7 cellular contexts compared by ENCODE assay signal in the genomic region with DNA sequence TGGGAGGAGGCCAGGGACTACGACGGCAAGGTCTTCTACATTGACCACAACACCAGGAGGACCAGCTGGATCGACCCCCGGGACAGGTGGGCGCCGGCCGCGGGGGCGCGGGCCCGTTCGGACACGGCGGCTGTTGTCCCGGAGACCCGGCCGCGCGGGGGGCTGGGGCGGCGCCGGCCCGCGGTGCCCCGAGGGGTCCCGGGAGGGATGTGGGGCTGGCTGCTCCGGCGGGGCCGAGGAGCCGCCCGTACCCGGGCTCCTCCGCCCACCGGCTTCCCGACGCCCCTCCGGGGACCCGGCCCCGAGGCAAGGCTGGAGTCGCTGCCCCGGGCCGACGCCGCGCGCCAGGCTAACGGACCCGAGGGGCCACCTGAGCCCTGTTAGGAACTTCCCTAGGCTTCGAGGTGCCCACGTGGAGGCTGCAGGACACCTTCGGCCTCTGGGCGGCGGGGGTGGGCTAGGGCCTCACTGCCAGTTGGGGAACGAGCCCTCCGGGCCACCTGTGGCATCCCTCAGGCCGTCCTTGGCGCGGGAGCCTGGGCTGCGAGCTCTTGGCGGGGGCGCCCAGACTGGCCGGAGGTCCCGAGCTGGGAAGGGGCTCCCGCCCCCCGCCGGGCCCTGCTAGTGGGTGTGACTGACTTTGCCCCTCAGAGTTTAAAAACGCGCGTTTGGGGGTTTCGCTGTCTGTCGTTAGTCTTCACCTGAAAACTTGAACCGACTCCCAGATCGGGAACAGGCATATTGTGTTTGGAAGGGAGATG. TPM values are rescaled to one million over a fixed set of nuclear protein-coding genes. Genes with fewer than 3 reads are reported as not detected.
DNase-seq lines count a peak whose midpoint lies in the region; ATAC-seq and TF ChIP-seq lines count a peak whose summit lies in the region.

No MANE protein-coding gene starts in this region.

- no peaks in the 10 kb centered on the region for H3K36me3 ChIP-seq in right atrium auricular region
- no peaks in the 10 kb centered on the region for H3K36me3 ChIP-seq in psoas muscle (ENCODE audit: insufficient read depth in 1 of 2, low read depth in 1 of 2)

- H3K36me3 Mint-ChIP-seq in activated naive CD8-positive, alpha-beta T cell treated with anti-CD3 and anti-CD28 coated beads for 36 hours, result no peaks in the 10 kb centered on the region

- WGBS in psoas muscle, 3 donors, result 0 to 3% (median 0%) methylated on average over 44 to 73 of the region's 73 CpGs

- H3K9me3 Mint-ChIP-seq in activated naive CD8-positive, alpha-beta T cell treated with anti-CD3 and anti-CD28 coated beads for 36 hours, result no peaks in the 10 kb centered on the region

- H3K27me3 Mint-ChIP-seq in activated naive CD8-positive, alpha-beta T cell treated with anti-CD3 and anti-CD28 coated beads for 36 hours, result peaks cover 47% of the 10 kb centered on the region

- intact Hi-C loops in psoas muscle (cut with DNase I), result loop anchor here in 1 of 2 donors (5.0 kb wide), 2 partner anchors 43 to 1827 kb away; no protein-coding TSS in a partner anchor

- TF ChIP-seq RAD21 in Ishikawa (IDR thresholded peaks at IDR 0.05; ENCODE audit: low read depth), result peak; percentile 5; the same call in 1 of the 2 replicates

- H3K4me3 Mint-ChIP-seq in activated naive CD8-positive, alpha-beta T cell treated with anti-CD3 and anti-CD28 coated beads for 36 hours, result peak overlapping the region; percentile 64

- H3K4me1 ChIP-seq in right atrium auricular region (peaks cover 0 to 40% of the 10 kb centered on the region in 2 donors), psoas muscle (peaks cover 18% of the 10 kb centered on the region)

- H3K27ac ChIP-seq in right atrium auricular region (peak overlapping the region; percentile 97 to 98), psoas muscle (peak overlapping the region; percentile 84)

- ATAC-seq in GM18502 (IDR thresholded peaks at IDR 0.05; ENCODE audit: poor library complexity, unreplicated experiment), result peak; percentile 16
- peak; percentile 2 to 11 (median 7) for ATAC-seq in psoas muscle

- peak overlapping the region; percentile 89 to 91 for H3K4me3 ChIP-seq in right atrium auricular region
- H3K4me3 ChIP-seq in psoas muscle, result peak overlapping the region; percentile 79

- TF ChIP-seq CTCF in right atrium auricular region (IDR thresholded peaks at IDR 0.05) (no peak), psoas muscle (IDR thresholded peaks at IDR 0.05) (no peak)

- no peak overlapping the region for H3K27ac Mint-ChIP-seq in activated naive CD8-positive, alpha-beta T cell treated with anti-CD3 and anti-CD28 coated beads for 36 hours

- peak; percentile 25 for DNase-seq in activated naive CD8-positive, alpha-beta T cell treated with anti-CD3 and anti-CD28 coated beads for 36 hours
- no peak for DNase-seq in right atrium auricular region (ENCODE audit: low spot score)
- peak; percentile 30 to 71 for DNase-seq in psoas muscle
- no peak for DNase-seq in NCI-H226
- no peak for DNase-seq in midbrain (lab: John Stamatoyannopoulos, UW)

- H3K4me1 Mint-ChIP-seq in activated naive CD8-positive, alpha-beta T cell treated with anti-CD3 and anti-CD28 coated beads for 36 hours, result peaks cover 2% of the 10 kb centered on the region

- TF ChIP-seq EP300 in Ishikawa (IDR thresholded peaks at IDR 0.05; ENCODE audit: borderline replicate concordance), result no peak

- H3K9me3 ChIP-seq in right atrium auricular region (no peaks in the 10 kb centered on the region), psoas muscle (no peaks in the 10 kb centered on the region)

- H3K27me3 ChIP-seq in right atrium auricular region (no peaks in the 10 kb centered on the region), psoas muscle (ENCODE audit: insufficient read depth in 3 of 3, low read length in 2 of 3) (no peaks in the 10 kb centered on the region)

TF ChIP-seq in Ishikawa, 13 proteins besides CTCF, POLR2A, EP300 and RAD21:
- 0 out of 2 replicates have a peak, but pooled peaks have one; percentile 18 for TF ChIP-seq TCF12 (IDR thresholded peaks at IDR 0.05; ENCODE audit: low read depth)
- TF ChIP-seq TEAD4 (IDR thresholded peaks at IDR 0.05), result no peak
- TF ChIP-seq ZBTB7A (IDR thresholded peaks at IDR 0.05; ENCODE audit: low read depth), result peak; percentile 75
- TF ChIP-seq, protein P1, sequence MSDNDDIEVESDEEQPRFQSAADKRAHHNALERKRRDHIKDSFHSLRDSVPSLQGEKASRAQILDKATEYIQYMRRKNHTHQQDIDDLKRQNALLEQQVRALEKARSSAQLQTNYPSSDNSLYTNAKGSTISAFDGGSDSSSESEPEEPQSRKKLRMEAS (IDR thresholded peaks at IDR 0.05), result peak; percentile 77

RNA-seq across cellular contexts. Expression of a gene that starts 0.7 kb away (rescaled TPM):
- 1 to 10 TPM; 4.4 to 4.6 TPM for total RNA-seq in activated naive CD8-positive, alpha-beta T cell treated with anti-CD3 and anti-CD28 coated beads for 36 hours
- total RNA-seq in right atrium auricular region (10 to 100 TPM; 22.4 to 22.7 TPM), psoas muscle (10 to 100 TPM in 3 of 4 donors, 1 to 10 TPM in 1; 7.8 to 15.5 (median 13.1) TPM)
- 1 to 10 TPM; 2.9 to 3.6 (median 3.3) TPM for polyA plus RNA-seq in psoas muscle

Comparison
In these comparisons a context has a peak if more than half of its experiments do, and no peak if none do; other contexts are left out.
1. DNase-seq: peak in activated naive CD8-positive, alpha-beta T cell treated with anti-CD3 and anti-CD28 coated beads for 36 hours (single experiment) and psoas muscle (2 of 2); none in right atrium auricular region (single experiment), NCI-H226 (single experiment) and midbrain (single experiment).